Comparison of ENCODE assay signal across 29 cellular contexts in the genomic region with DNA sequence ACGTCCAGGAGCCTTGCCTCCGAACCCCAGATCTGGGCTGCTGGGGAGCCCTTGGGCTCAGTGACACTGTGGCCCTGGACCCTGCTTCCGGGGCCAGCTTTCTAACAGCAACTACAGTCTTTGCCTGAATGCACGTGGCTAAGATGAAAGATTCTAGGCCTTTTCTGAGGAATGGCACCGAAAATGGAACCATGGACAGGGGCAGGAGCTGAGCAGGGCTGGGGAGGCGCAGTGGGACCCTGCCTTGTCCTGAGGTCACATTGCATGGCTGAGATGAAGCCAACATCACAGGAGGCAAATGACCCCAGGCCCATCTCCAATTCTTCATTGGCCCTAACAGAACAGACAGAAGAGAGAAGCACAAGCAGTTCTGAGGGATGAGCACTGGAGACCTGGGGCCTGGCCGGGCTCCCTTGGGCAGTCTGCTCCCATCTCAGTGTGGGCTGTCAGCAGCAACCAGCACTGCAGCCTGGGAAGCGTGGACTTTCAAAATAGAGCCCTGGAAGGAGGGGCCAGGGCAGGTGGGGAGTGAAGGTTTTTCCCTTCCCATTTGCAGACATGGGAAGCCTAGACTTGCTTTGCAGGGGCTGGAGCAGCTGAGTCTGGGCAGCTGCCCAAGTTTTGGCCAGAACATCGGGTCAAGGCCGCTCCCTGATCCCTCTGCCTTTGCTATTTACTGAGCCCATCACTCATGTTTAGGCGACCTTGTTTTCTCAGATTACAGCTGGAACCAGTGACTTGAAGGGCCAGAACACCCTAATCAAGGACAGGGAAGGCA.
"Had no signal": no experiment of that assay in that cellular context is flagged by ENCODE, and none has a peak within 500 bp of the region (broad histone marks: within the 10 kb centered on the region; RNA-seq: fewer than 3 reads in every experiment).

No MANE protein-coding gene starts in this region.

- H3K36me3 Mint-ChIP-seq: stimulated activated naive B cell treated with anti-CD40 and anti-IgM and Interleukin-4, amounts not matched to agents 10 μg/mL and 1 μg/mL and 100 μg/mL, for 72 hours had no signal

- H3K4me1 Mint-ChIP-seq: activated CD4-positive, alpha-beta memory T cell treated with anti-CD3 and anti-CD28 coated beads, Interleukin-2, amount 10 ng/mL, durations not matched to agents 7 days and 5 days; activated CD4-positive, alpha-beta T cell treated with anti-CD3 and anti-CD28 coated beads, Interleukin-2, amount 10 ng/mL, durations not matched to agents 24 days and 14 days; activated T-helper 17 cell treated with anti-CD3 and anti-CD28 coated beads, Interleukin-2, amount 50 U/mL, for 72 hours; central memory CD8-positive, alpha-beta T cell; stimulated activated naive B cell treated with anti-CD40 and anti-IgM and Interleukin-4, amounts not matched to agents 10 μg/mL and 1 μg/mL and 100 μg/mL, for 72 hours; T-helper 17 cell had no signal

- H3K36me3 ChIP-seq: esophagus muscularis mucosa, heart left ventricle, left lung, neutrophil, sigmoid colon, stomach, tibial artery, upper lobe of right lung had no signal

- H3K4me3 Mint-ChIP-seq: activated CD4-positive, alpha-beta memory T cell treated with anti-CD3 and anti-CD28 coated beads, Interleukin-2, amount 10 ng/mL, durations not matched to agents 7 days and 5 days; activated CD4-positive, alpha-beta T cell treated with anti-CD3 and anti-CD28 coated beads, Interleukin-2, amount 10 ng/mL, durations not matched to agents 24 days and 14 days; activated T-cell treated with anti-CD3 and anti-CD28 coated beads, Interleukin-2, amount 50 U/mL, for 24 hours; activated T-helper 17 cell treated with anti-CD3 and anti-CD28 coated beads, Interleukin-2, amount 50 U/mL, for 72 hours; central memory CD8-positive, alpha-beta T cell; dendritic cell treated with granulocyte-macrophage colony-stimulating factor and Interleukin-4, amounts not matched to agents 40 ng/mL and 50 ng/mL, for 4 days; nephron; stimulated activated naive B cell treated with anti-CD40 and anti-IgM and Interleukin-4, amounts not matched to agents 10 μg/mL and 1 μg/mL and 100 μg/mL, for 72 hours; T-helper 17 cell had no signal

- H3K27me3 Mint-ChIP-seq: activated CD4-positive, alpha-beta memory T cell treated with anti-CD3 and anti-CD28 coated beads, Interleukin-2, amount 10 ng/mL, durations not matched to agents 7 days and 5 days; activated CD4-positive, alpha-beta T cell treated with anti-CD3 and anti-CD28 coated beads, Interleukin-2, amount 10 ng/mL, durations not matched to agents 24 days and 14 days had no signal

- H3K27me3 ChIP-seq: foreskin keratinocyte, neutrophil had no signal

- H3K9me3 Mint-ChIP-seq: activated CD4-positive, alpha-beta T cell treated with anti-CD3 and anti-CD28 coated beads, Interleukin-2, amount 10 ng/mL, durations not matched to agents 24 days and 14 days; activated T-cell treated with anti-CD3 and anti-CD28 coated beads, Interleukin-2, amount 50 U/mL, for 24 hours; dendritic cell treated with granulocyte-macrophage colony-stimulating factor and Interleukin-4, amounts not matched to agents 40 ng/mL and 50 ng/mL, for 4 days; nephron had no signal

- H3K27ac ChIP-seq: esophagus muscularis mucosa, foreskin keratinocyte, heart left ventricle, left lung, neutrophil, sigmoid colon, stomach, tibial artery, upper lobe of right lung had no signal

- DNase-seq: activated CD4-positive, alpha-beta memory T cell treated with anti-CD3 and anti-CD28 coated beads, Interleukin-2, amount 10 ng/mL, durations not matched to agents 7 days and 5 days; activated CD4-positive, alpha-beta T cell treated with anti-CD3 and anti-CD28 coated beads, Interleukin-2, amount 10 ng/mL, durations not matched to agents 24 days and 14 days; activated CD4-positive, CD25-positive, alpha-beta regulatory T cell treated with anti-CD3 and anti-CD28 coated beads, Interleukin-2, amount 50 U/mL, for 72 hours; activated CD8-positive, alpha-beta memory T cell treated with anti-CD3 and anti-CD28 coated beads, Interleukin-2, amount 50 U/mL, for 48 hours; activated gamma-delta T cell treated with Interleukin-2 at 50 U/mL for 16 hours; activated naive CD4-positive, alpha-beta T cell treated with anti-CD3 and anti-CD28 coated beads, Interleukin-2, amount 50 U/mL, for 16 hours; activated T-cell treated with anti-CD3 and anti-CD28 coated beads, Interleukin-2, amount 50 U/mL, for 24 hours; amygdala; foreskin keratinocyte; kidney glomerular epithelial cell; sigmoid colon; small intestine; stimulated activated CD4-positive, alpha-beta T cell treated with anti-CD3 and anti-CD28 coated beads, Interleukin-1b, Interleukin-23, amount 100 ng/mL, for 48 hours; stimulated activated naive B cell treated with anti-CD40 and anti-IgM and Interleukin-4, amounts not matched to agents 10 μg/mL and 1 μg/mL and 100 μg/mL, for 72 hours; stomach; SW 1271; T-helper 17 cell; T1000; tibial artery; upper lobe of right lung had no signal

- H3K4me3 ChIP-seq: esophagus muscularis mucosa, heart left ventricle, left lung, sigmoid colon, stomach, tibial artery, upper lobe of right lung had no signal

- H3K27ac Mint-ChIP-seq: activated CD4-positive, alpha-beta memory T cell treated with anti-CD3 and anti-CD28 coated beads, Interleukin-2, amount 10 ng/mL, durations not matched to agents 7 days and 5 days; activated CD4-positive, alpha-beta T cell treated with anti-CD3 and anti-CD28 coated beads, Interleukin-2, amount 10 ng/mL, durations not matched to agents 24 days and 14 days; activated T-cell treated with anti-CD3 and anti-CD28 coated beads, Interleukin-2, amount 50 U/mL, for 24 hours; activated T-helper 17 cell treated with anti-CD3 and anti-CD28 coated beads, Interleukin-2, amount 50 U/mL, for 72 hours; dendritic cell treated with granulocyte-macrophage colony-stimulating factor and Interleukin-4, amounts not matched to agents 40 ng/mL and 50 ng/mL, for 4 days; progenitor cell of endocrine pancreas; stimulated activated naive B cell treated with anti-CD40 and anti-IgM and Interleukin-4, amounts not matched to agents 10 μg/mL and 1 μg/mL and 100 μg/mL, for 72 hours; T-helper 17 cell had no signal

- ATAC-seq: activated T-helper 17 cell treated with anti-CD3 and anti-CD28 coated beads, Interleukin-2, amount 50 U/mL, for 72 hours; foreskin keratinocyte; heart left ventricle; left lung; stimulated activated naive B cell treated with anti-CD40 and anti-IgM and Interleukin-4, amounts not matched to agents 10 μg/mL and 1 μg/mL and 100 μg/mL, for 72 hours; T-helper 17 cell; upper lobe of right lung had no signal

- H3K4me1 ChIP-seq: esophagus muscularis mucosa, foreskin keratinocyte, heart left ventricle, left lung, stomach, tibial artery, upper lobe of right lung had no signal

- H3K9me3 ChIP-seq: esophagus muscularis mucosa, heart left ventricle, left lung, neutrophil, stomach, tibial artery, upper lobe of right lung had no signal
